ENCODE assay signal across 8 cellular contexts in genomic region chr1:16145030-16145987, GRCh38. TPM values are rescaled to one million over a fixed set of nuclear protein-coding genes. Genes with fewer than 3 reads are reported as not detected.
A peak's percentile ranks its signal among the peaks of the same experiment; 100 is the strongest.
DNase-seq lines count a peak whose midpoint lies in the region; ATAC-seq and TF ChIP-seq lines count a peak whose summit lies in the region.

No MANE protein-coding gene starts in this region.

- H3K4me1 Mint-ChIP-seq in activated T-cell treated with anti-CD3 and anti-CD28 coated beads, Interleukin-2, amount 50 U/mL, for 4 hours (ENCODE audit: low read depth): peaks cover 7% of the 10 kb centered on the region

- no CpG with 5 or more reads among the region's 28 CpGs for WGBS in gastroesophageal sphincter (ENCODE audit: low coverage in 1 of 2), 2 donors
- WGBS in psoas muscle, 3 donors: 10 to 12% (median 11%) methylated on average over 27 to 28 of the region's 28 CpGs

- H3K9me3 ChIP-seq in SK-N-MC (ENCODE audit: low read depth, low read length): no peaks in the 10 kb centered on the region
- no peaks in the 10 kb centered on the region for H3K9me3 ChIP-seq in gastroesophageal sphincter
- H3K9me3 ChIP-seq in psoas muscle: no peaks in the 10 kb centered on the region

- DNase-seq in GM04503 (ENCODE audit: low read depth) (peak; percentile 66), SK-N-MC (ENCODE audit: low read depth, low spot score) (no peak), psoas muscle (peak; percentile 82 to 83), SKM-1 (lab: John Stamatoyannopoulos, UW; ENCODE audit: unreplicated experiment) (no peak)
- DNase-seq in activated CD4-positive, CD25-positive, alpha-beta regulatory T cell treated with anti-CD3 and anti-CD28 coated beads, Interleukin-2, amount 50 U/mL, for 72 hours: no peak
- DNase-seq in activated T-cell treated with anti-CD3 and anti-CD28 coated beads, Interleukin-2, amount 50 U/mL, for 4 hours: no peak

- no peak for TF ChIP-seq CTCF in gastroesophageal sphincter (IDR thresholded peaks at IDR 0.05)
- no peak for TF ChIP-seq CTCF in psoas muscle (IDR thresholded peaks at IDR 0.05)

- H3K4me3 ChIP-seq in SK-N-MC (peak overlapping the region; percentile 63), gastroesophageal sphincter (peak overlapping the region in 1 of 2 donors; percentile 41), psoas muscle (peak overlapping the region; percentile 50)

- ATAC-seq in gastroesophageal sphincter: peak; percentile 81
- peak; percentile 73 to 82 (median 78) for ATAC-seq in psoas muscle
- no peak for ATAC-seq in HG03565 (IDR thresholded peaks at IDR 0.05; ENCODE audit: unreplicated experiment)
- ATAC-seq in activated T-cell treated with anti-CD3 and anti-CD28 coated beads, Interleukin-2, amount 50 U/mL, for 4 hours: no peak

- peak in 1 of 2 donors; percentile 21 for TF ChIP-seq POLR2A in gastroesophageal sphincter (IDR thresholded peaks at IDR 0.05)

- H3K36me3 ChIP-seq in SK-N-MC (ENCODE audit: insufficient read depth, low read length) (peaks cover 26% of the 10 kb centered on the region), gastroesophageal sphincter (peaks cover 0 to 34% of the 10 kb centered on the region in 2 donors), psoas muscle (ENCODE audit: insufficient read depth in 1 of 2, low read depth in 1 of 2) (peaks cover 0 to 17% of the 10 kb centered on the region in 2 donors)

- H3K27ac ChIP-seq in SK-N-MC (peak overlapping the region; percentile 81; the same call in 1 of the 2 replicates), gastroesophageal sphincter (peak overlapping the region; percentile 22 to 83 (median 80)), psoas muscle (peak overlapping the region; percentile 70)

- H3K9me3 Mint-ChIP-seq in activated T-cell treated with anti-CD3 and anti-CD28 coated beads, Interleukin-2, amount 50 U/mL, for 4 hours: no peaks in the 10 kb centered on the region

- no peaks in the 10 kb centered on the region for H3K27me3 Mint-ChIP-seq in activated T-cell treated with anti-CD3 and anti-CD28 coated beads, Interleukin-2, amount 50 U/mL, for 4 hours (ENCODE audit: low read depth)

- H3K36me3 Mint-ChIP-seq in activated T-cell treated with anti-CD3 and anti-CD28 coated beads, Interleukin-2, amount 50 U/mL, for 4 hours (ENCODE audit: insufficient read depth): no peaks in the 10 kb centered on the region

- H3K4me1 ChIP-seq in gastroesophageal sphincter (peaks cover 0 to 71% (median 30%) of the 10 kb centered on the region in 3 donors), psoas muscle (peaks cover 33% of the 10 kb centered on the region)

- H3K9ac ChIP-seq in SK-N-MC (ENCODE audit: insufficient read length): no peak overlapping the region

- H3K4me3 Mint-ChIP-seq in activated T-cell treated with anti-CD3 and anti-CD28 coated beads, Interleukin-2, amount 50 U/mL, for 4 hours: no peak overlapping the region

- TF ChIP-seq EP300 in gastroesophageal sphincter (IDR thresholded peaks at IDR 0.05): no peak

- intact Hi-C loops in psoas muscle (cut with DNase I): no loop called here

- H3K27me3 ChIP-seq in gastroesophageal sphincter: no peaks in the 10 kb centered on the region
- H3K27me3 ChIP-seq in psoas muscle (ENCODE audit: insufficient read depth in 3 of 3, low read length in 2 of 3): peaks cover 0 to 47% (median 2%) of the 10 kb centered on the region in 3 donors

RNA-seq across cellular contexts. Expression of gene EPHA2, which starts 10.6 kb away (rescaled TPM):
- 10 to 100 TPM in 2 of 4 donors, 1 to 10 TPM in 2; 8.9 to 16.1 (median 12.4) TPM for total RNA-seq in gastroesophageal sphincter
- 1 to 10 TPM; 3.0 to 7.0 (median 3.5) TPM for total RNA-seq in psoas muscle
- polyA plus RNA-seq in psoas muscle: 1 to 10 TPM; 1.3 to 8.0 (median 1.5) TPM
- total RNA-seq in activated T-cell treated with anti-CD3 and anti-CD28 coated beads, Interleukin-2, amount 50 U/mL, for 4 hours: under 1 TPM; 0.29 to 0.35 (median 0.33) TPM

Comparison
In these comparisons a context has a peak if more than half of its experiments do, and no peak if none do; other contexts are left out.
1. DNase-seq: peak in GM04503 (single experiment) and psoas muscle (2 of 2); none in SK-N-MC (single experiment), activated CD4-positive, CD25-positive, alpha-beta regulatory T cell treated with anti-CD3 and anti-CD28 coated beads, Interleukin-2, amount 50 U/mL, for 72 hours (single experiment), activated T-cell treated with anti-CD3 and anti-CD28 coated beads, Interleukin-2, amount 50 U/mL, for 4 hours (single experiment) and SKM-1 (single experiment).
2. ATAC-seq: peak in gastroesophageal sphincter (single experiment) and psoas muscle (4 of 4); none in HG03565 (single experiment) and activated T-cell treated with anti-CD3 and anti-CD28 coated beads, Interleukin-2, amount 50 U/mL, for 4 hours (0 of 2).
3. Peak in every context shown above with its lines, with median percentiles within 50 percentile points of each other: H3K27ac ChIP-seq.